In genomic region chr1:155218854-155219591, GRCh38 we compare ENCODE assay signal across 1 cellular context.
TF ChIP-seq lines count a peak whose summit lies in the region.

No MANE protein-coding gene starts in this region.

TF ChIP-seq in IMR-90, 13 proteins besides CTCF, POLR2A, EP300 and RAD21:
- TF ChIP-seq FOS (IDR thresholded peaks at IDR 0.05; ENCODE audit: low read depth, low read length) (peak; percentile 83), CEBPB (IDR thresholded peaks at IDR 0.05; ENCODE audit: low read depth, low read length) (no peak), USF2 (IDR thresholded peaks at IDR 0.05; ENCODE audit: low read depth, low read length) (peak; percentile 99)
